In genomic region chr20:25537890-25538289, GRCh38 we compare ENCODE assay signal across 2 cellular contexts.
TF ChIP-seq lines count a peak whose summit lies in the region.

No MANE protein-coding gene starts in this region.

TF ChIP-seq in HepG2, 621 proteins besides CTCF, POLR2A, EP300 and RAD21:
- TF ChIP-seq CENPT (CRISPR knock-in tag; IDR thresholded peaks at IDR 0.05; ENCODE audit: low read depth) (0 out of 2 replicates have a peak, but pooled peaks have one; percentile 31), PAWR (CRISPR knock-in tag; IDR thresholded peaks at IDR 0.05; ENCODE audit: borderline replicate concordance) (no peak), DZIP1 (CRISPR knock-in tag; IDR thresholded peaks at IDR 0.05) (0 out of 2 replicates have a peak, but pooled peaks have one; percentile 25), AGO2 (optimal IDR thresholded peaks at IDR 0.05; ENCODE audit: low read depth, low read length) (peak; percentile 80), POLR2G (IDR thresholded peaks at IDR 0.05; ENCODE audit: low read depth, low read length) (0 out of 2 replicates have a peak, but pooled peaks have one; percentile 21), NRL (CRISPR knock-in tag; IDR thresholded peaks at IDR 0.05; ENCODE audit: borderline replicate concordance) (peak; percentile 68; the same call in 1 of the 2 replicates), ZNF281 (CRISPR knock-in tag; IDR thresholded peaks at IDR 0.05; ENCODE audit: borderline replicate concordance) (no peak), RBM22 (optimal IDR thresholded peaks at IDR 0.05; ENCODE audit: low read length) (peak; percentile 82)

TF ChIP-seq in H1, 55 proteins besides CTCF, POLR2A, EP300 and RAD21:
- TF ChIP-seq CHD2 (IDR thresholded peaks at IDR 0.05; ENCODE audit: low read length) (no peak), MAFK (IDR thresholded peaks at IDR 0.05; ENCODE audit: low read depth, low read length) (no peak), YY1 (IDR thresholded peaks at IDR 0.05; ENCODE audit: low read depth, low read length) (no peak), RNF2 (IDR thresholded peaks at IDR 0.05; ENCODE audit: borderline replicate concordance, low read depth, low read length, missing control alignments, poor library complexity, severe bottlenecking) (no peak), NRF1 (IDR thresholded peaks at IDR 0.05; ENCODE audit: low read depth, low read length) (no peak), CBX8 (IDR thresholded peaks at IDR 0.05; ENCODE audit: borderline replicate concordance, low read depth, low read length) (no peak), HDAC2 (IDR thresholded peaks at IDR 0.05; ENCODE audit: borderline replicate concordance in 1 of 2, low read depth in 2 of 2, low read length in 2 of 2) (no peak), SIX5 (IDR thresholded peaks at IDR 0.05; ENCODE audit: low read depth, low read length) (no peak), CHD7 (IDR thresholded peaks at IDR 0.05; ENCODE audit: insufficient replicate concordance, low read length) (no peak), EGR1 (IDR thresholded peaks at IDR 0.05; ENCODE audit: borderline replicate concordance, low read depth, low read length) (no peak), ZNF274 (IDR thresholded peaks at IDR 0.05; ENCODE audit: borderline replicate concordance, extremely low read depth, low read length) (no peak), JUN (IDR thresholded peaks at IDR 0.05; ENCODE audit: low read depth, low read length) (no peak)
